16 cellular contexts compared by ENCODE assay signal in genomic region chr13:33323766-33324525, GRCh38. TPM values are rescaled to one million over a fixed set of nuclear protein-coding genes. Genes with fewer than 3 reads are reported as not detected.
DNase-seq lines count a peak whose midpoint lies in the region; ATAC-seq, FAIRE-seq and TF ChIP-seq lines count a peak whose summit lies in the region.
"Had no signal": no experiment of that assay in that cellular context is flagged by ENCODE, and none has a peak within 500 bp of the region (broad histone marks: within the 10 kb centered on the region; RNA-seq: fewer than 3 reads in every experiment).

No MANE protein-coding gene starts in this region.

- peak overlapping the region; percentile 60 for H3K27ac ChIP-seq in left ventricle myocardium inferior (replicated peaks)
- peak overlapping the region in 5 of 12 donors; percentile 9 to 68 (median 45) for H3K27ac ChIP-seq in heart left ventricle

- intact Hi-C loops in left ventricle myocardium inferior (cut with micrococcal nuclease) (no loop called here), heart left ventricle (cut with DNase I) (no loop called here)

- H3K36me3 ChIP-seq in left ventricle myocardium inferior (no peaks in the 10 kb centered on the region), heart left ventricle (no peaks in the 10 kb centered on the region)

- H3K4me3 ChIP-seq in left ventricle myocardium inferior: no peak overlapping the region
- H3K4me3 ChIP-seq in heart left ventricle: no peak overlapping the region

- H3K9me3 ChIP-seq in left ventricle myocardium inferior (replicated peaks) (no peaks in the 10 kb centered on the region), heart left ventricle (peaks cover 0 to 3% (median 0%) of the 10 kb centered on the region in 12 donors)

- FAIRE-seq in H54 (lab: Jason Lieb, UNC): no peak
- FAIRE-seq: bronchial epithelial cell, endothelial cell of umbilical vein had no signal

- TF ChIP-seq POLR2A in heart left ventricle (IDR thresholded peaks at IDR 0.05) (no peak), H54 (IDR thresholded peaks at IDR 0.05; ENCODE audit: low read depth, low read length) (no peak)

- TF ChIP-seq CTCF in left ventricle myocardium inferior (IDR thresholded peaks at IDR 0.05; ENCODE audit: borderline replicate concordance): no peak
- no peak for TF ChIP-seq CTCF in heart left ventricle (IDR thresholded peaks at IDR 0.05)

- H3K4me1 ChIP-seq in left ventricle myocardium inferior (peaks cover 10% of the 10 kb centered on the region), heart left ventricle (peaks cover 0 to 22% (median 0%) of the 10 kb centered on the region in 12 donors)

- H3K27me3 ChIP-seq in left ventricle myocardium inferior (ENCODE audit: low read depth) (no peaks in the 10 kb centered on the region), heart left ventricle (no peaks in the 10 kb centered on the region)

- no peak for ATAC-seq in heart left ventricle
- ATAC-seq in GM19463 (IDR thresholded peaks at IDR 0.05; ENCODE audit: unreplicated experiment): no peak
- ATAC-seq: left colon had no signal

- DNase-seq in left ventricle myocardium inferior (no peak), heart left ventricle (no peak), astrocyte of the hippocampus (ENCODE audit: low read depth, low spot score) (peak; percentile 40), foreskin melanocyte (peak; percentile 29), NCI-H2107 (lab: John Stamatoyannopoulos, UW) (no peak), H54 (ENCODE audit: insufficient read length, low spot score) (no peak), midbrain (lab: John Stamatoyannopoulos, UW) (no peak)
- DNase-seq: ACHN, activated gamma-delta T cell, hypothalamus, Karpas-422, left colon, naive B cell had no signal

- 72 to 84% (median 77%) methylated on average over 7 of the region's 7 CpGs for WGBS in heart left ventricle, 4 donors

RNA-seq across cellular contexts. Expression of gene STARD13, which starts 38.4 kb away (rescaled TPM):
- 29.9 TPM for total RNA-seq in left ventricle myocardium inferior
- total RNA-seq in heart left ventricle: 10 to 100 TPM; 18.6 to 39.2 (median 31.6) TPM
- 10 to 100 TPM in 1 of 2 donors, 1 to 10 TPM in 1; 9.3 to 15.1 TPM for polyA plus RNA-seq in heart left ventricle

Comparison
In these comparisons a context has a peak if more than half of its experiments do, and no peak if none do; other contexts are left out.
1. DNase-seq: peak in astrocyte of the hippocampus (single experiment) and foreskin melanocyte (single experiment); none in left ventricle myocardium inferior (single experiment), heart left ventricle (0 of 5), NCI-H2107 (single experiment), H54 (single experiment) and midbrain (single experiment).